Comparison of ENCODE assay signal across 16 cellular contexts in genomic region chr7:132024290-132024689, GRCh38.
DNase-seq lines count a peak whose midpoint lies in the region; ATAC-seq lines count a peak whose summit lies in the region.
"Had no signal": no experiment of that assay in that cellular context is flagged by ENCODE, and none has a peak within 500 bp of the region (broad histone marks: within the 10 kb centered on the region; RNA-seq: fewer than 3 reads in every experiment).

No MANE protein-coding gene starts in this region.

- DNase-seq in Right ventricle myocardium superior (no peak), Right ventricle myocardium inferior (ENCODE audit: missing footprints) (no peak), NCI-H524 (lab: John Stamatoyannopoulos, UW) (peak; percentile 67 to 88), NCI-H82 treated with DMSO at 0.1 percent for 48 hours (lab: John Stamatoyannopoulos, UW; ENCODE audit: unreplicated experiment) (peak; percentile 39), NCI-H2227 (lab: John Stamatoyannopoulos, UW; ENCODE audit: unreplicated experiment) (no peak), NCI-H2029 (lab: John Stamatoyannopoulos, UW) (no peak)
- DNase-seq: BE2C; CD4-positive, alpha-beta T cell; CD8-positive, alpha-beta memory T cell; DMS153; DND-41; GDM1; H9 had no signal

- ATAC-seq in Right ventricle myocardium superior (ENCODE audit: poor library complexity) (peak; percentile 41), Right ventricle myocardium inferior (no peak)
- ATAC-seq: GM12878, GM23338, HCT116 had no signal

- intact Hi-C loops in Right ventricle myocardium superior (cut with DNase I): no loop called here
- intact Hi-C loops in Right ventricle myocardium inferior (cut with DNase I): no loop called here

Comparison
In these comparisons a context has a peak if more than half of its experiments do, and no peak if none do; other contexts are left out.
1. DNase-seq: peak in NCI-H524 (2 of 2) and NCI-H82 treated with DMSO at 0.1 percent for 48 hours (single experiment); none in Right ventricle myocardium superior (single experiment), Right ventricle myocardium inferior (single experiment), NCI-H2227 (single experiment) and NCI-H2029 (single experiment).